10 cellular contexts compared by ENCODE assay signal in the genomic region with DNA sequence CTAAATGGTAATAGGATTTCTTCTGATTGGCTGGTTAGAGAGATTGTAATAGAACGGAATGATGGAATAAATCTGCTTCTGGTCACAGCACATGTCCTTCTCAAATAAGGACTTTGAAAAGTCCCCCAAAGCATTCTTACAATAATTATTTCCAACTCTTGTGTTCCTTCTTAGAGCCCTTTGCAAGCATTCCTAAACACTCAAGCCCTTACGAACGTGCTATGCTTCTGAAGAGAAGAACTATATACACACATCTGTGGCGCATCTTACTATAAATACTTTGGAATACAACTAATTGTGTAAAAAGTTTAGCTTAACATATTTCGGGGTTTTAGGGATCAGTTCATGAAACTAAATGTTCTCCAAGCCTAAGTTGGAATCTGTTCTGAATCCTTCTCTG. TPM values are rescaled to one million over a fixed set of nuclear protein-coding genes. Genes with fewer than 3 reads are reported as not detected.
DNase-seq lines count a peak whose midpoint lies in the region; ATAC-seq and TF ChIP-seq lines count a peak whose summit lies in the region.
"Had no signal": no experiment of that assay in that cellular context is flagged by ENCODE, and none has a peak within 500 bp of the region (broad histone marks: within the 10 kb centered on the region; RNA-seq: fewer than 3 reads in every experiment).

No MANE protein-coding gene starts in this region.

- H3K27ac ChIP-seq in 22Rv1 (peak overlapping the region; percentile 48), PC-3 (ENCODE audit: low read length) (peak overlapping the region; percentile 33; the same call in 1 of the 2 replicates), duodenal mucosa (ENCODE audit: low read depth, low read length) (peak overlapping the region; percentile 43), osteoblast (ENCODE audit: low read depth, low read length) (peak overlapping the region; percentile 87)

- no peaks in the 10 kb centered on the region for H3K9me2 ChIP-seq in PC-3 (replicated peaks; ENCODE audit: low read length)

- ATAC-seq in PC-3 (no peak), GM21423 (IDR thresholded peaks at IDR 0.05; ENCODE audit: unreplicated experiment) (no peak)

- H3K4me2 ChIP-seq in PC-3 (ENCODE audit: low read length) = peak overlapping the region; percentile 12; the same call in 1 of the 2 replicates
- H3K4me2 ChIP-seq in osteoblast (ENCODE audit: insufficient read depth, low read length) = peak overlapping the region; percentile 52

- TF ChIP-seq CTCF in 22Rv1 (IDR thresholded peaks at IDR 0.05) = no peak
- TF ChIP-seq CTCF in PC-3 (conservative IDR thresholded peaks at IDR 0.05; ENCODE audit: low read depth, low read length) = no peak
- no peak for TF ChIP-seq CTCF in osteoblast (IDR thresholded peaks at IDR 0.05; ENCODE audit: extremely low read depth, low read depth, low read length)
- TF ChIP-seq CTCF in GM13976 (IDR thresholded peaks at IDR 0.05; ENCODE audit: borderline replicate concordance, control extremely low read depth, extremely low read depth, insufficient read depth, missing control alignments) = no peak

- TSS peak; percentile 48 for BruUV-seq in PC-3 (replicated peaks; lab: Mats Ljungman, UMichigan)

- H3K36me3 ChIP-seq in PC-3 (ENCODE audit: low read depth, low read length) = no peaks in the 10 kb centered on the region
- no peaks in the 10 kb centered on the region for H3K36me3 ChIP-seq in duodenal mucosa (ENCODE audit: control insufficient read depth in 1 of 2, insufficient read depth in 2 of 2, low read length in 2 of 2)
- H3K36me3 ChIP-seq in osteoblast (ENCODE audit: insufficient read depth, low read length) = peaks cover 27% of the 10 kb centered on the region

- no peaks in the 10 kb centered on the region for H3F3A ChIP-seq in PC-3 (ENCODE audit: low read length, unreplicated experiment)

- POLR2A ChIA-PET in PC-3 (lab: Charles Lee; ENCODE audit: unreplicated experiment) = interaction anchor here (0.7 kb wide), 1 partner anchor 135 kb away, joined by 4 read pairs; no protein-coding TSS in a partner anchor

- H2AFZ ChIP-seq in PC-3 (ENCODE audit: low read length) = no peak overlapping the region
- no peak overlapping the region for H2AFZ ChIP-seq in osteoblast (ENCODE audit: low read length)

- H4K20me1 ChIP-seq in PC-3 (ENCODE audit: low read length) (no peaks in the 10 kb centered on the region), osteoblast (ENCODE audit: insufficient read depth, low read length) (peaks cover 28% of the 10 kb centered on the region)

- CTCF ChIA-PET in PC-3 (lab: Charles Lee) = no interaction called here

- in situ Hi-C loops in GM13976 (cut with MboI; ENCODE audit: low sequenced_read_pairs, unreplicated experiment) = no loop called here

- H3K4me1 ChIP-seq in PC-3 (ENCODE audit: insufficient read depth, low read length) (peaks cover 17% of the 10 kb centered on the region), duodenal mucosa (ENCODE audit: control insufficient read depth in 1 of 2, insufficient read depth in 2 of 2, low read length in 2 of 2) (no peaks in the 10 kb centered on the region), osteoblast (ENCODE audit: insufficient read depth, low read length) (peaks cover 57% of the 10 kb centered on the region)

- intact Hi-C loops in PC-3 (cut with micrococcal nuclease) = loop anchor here (10.0 kb wide), 1 partner anchor 54 kb away; no protein-coding TSS in a partner anchor

- H3K4me3 ChIP-seq in PC-3 (ENCODE audit: low read length) (no peak overlapping the region), duodenal mucosa (ENCODE audit: low read depth in 1 of 2, low read length in 2 of 2) (no peak overlapping the region), osteoblast (ENCODE audit: insufficient read depth, low read length) (no peak overlapping the region)

- no peak for DNase-seq in PC-3
- DNase-seq in osteoblast (ENCODE audit: insufficient read length, low spot score, missing footprints) = no peak
- no peak for DNase-seq in activated CD4-positive, alpha-beta T cell treated with anti-CD3 and anti-CD28 coated beads for 48 hours
- DNase-seq in SKM-1 treated with dmso at 0.1 percent for 144 hours (lab: John Stamatoyannopoulos, UW; ENCODE audit: unreplicated experiment) = no peak
- no peak for DNase-seq in GM13976 (ENCODE audit: low spot score)
- DNase-seq: MM.1S, T1000 had no signal

- peaks cover 49% of the 10 kb centered on the region for H3K79me2 ChIP-seq in PC-3 (ENCODE audit: low read length)
- H3K79me2 ChIP-seq in osteoblast (ENCODE audit: insufficient read depth, low read length) = peaks cover 95% of the 10 kb centered on the region

- H3K9me3 ChIP-seq in PC-3 (ENCODE audit: low read length) (no peaks in the 10 kb centered on the region), duodenal mucosa (ENCODE audit: control insufficient read depth in 1 of 2, low read length in 2 of 2) (no peaks in the 10 kb centered on the region), osteoblast (ENCODE audit: low read depth, low read length) (no peaks in the 10 kb centered on the region)

- no peak overlapping the region for H3K9ac ChIP-seq in PC-3 (ENCODE audit: low read length)
- H3K9ac ChIP-seq in duodenal mucosa (ENCODE audit: low read depth in 1 of 2, low read length in 2 of 2) = no peak overlapping the region

- H3K27me3 ChIP-seq in PC-3 (ENCODE audit: low read length) = no peaks in the 10 kb centered on the region
- H3K27me3 ChIP-seq in duodenal mucosa (ENCODE audit: control insufficient read depth in 1 of 2, insufficient read depth in 2 of 2, low read length in 2 of 2) = no peaks in the 10 kb centered on the region
- H3K27me3 ChIP-seq in osteoblast (ENCODE audit: insufficient read depth, low read length) = no peaks in the 10 kb centered on the region

RNA-seq across cellular contexts. Expression of a gene that starts 25.6 kb away (rescaled TPM):
- 51.4 and 57.6 TPM in 2 replicates for total RNA-seq in PC-3 (2014; rRNA removed)
- 697 and 711 TPM in 2 replicates for total RNA-seq in osteoblast

Comparison
In these comparisons a context has a peak if more than half of its experiments do, and no peak if none do; other contexts are left out.
1. H3K27ac ChIP-seq: peak in every context shown above with its lines; median percentile 87 in osteoblast; 48 in 22Rv1; 43 in duodenal mucosa; 33 in PC-3.
2. RNA of a gene that starts 25.6 kb away (total RNA-seq): 697 to 711 TPM in osteoblast; 51.4 to 57.6 TPM in PC-3; every median in the first group is over 10 times any median in the second.